In the genomic region with DNA sequence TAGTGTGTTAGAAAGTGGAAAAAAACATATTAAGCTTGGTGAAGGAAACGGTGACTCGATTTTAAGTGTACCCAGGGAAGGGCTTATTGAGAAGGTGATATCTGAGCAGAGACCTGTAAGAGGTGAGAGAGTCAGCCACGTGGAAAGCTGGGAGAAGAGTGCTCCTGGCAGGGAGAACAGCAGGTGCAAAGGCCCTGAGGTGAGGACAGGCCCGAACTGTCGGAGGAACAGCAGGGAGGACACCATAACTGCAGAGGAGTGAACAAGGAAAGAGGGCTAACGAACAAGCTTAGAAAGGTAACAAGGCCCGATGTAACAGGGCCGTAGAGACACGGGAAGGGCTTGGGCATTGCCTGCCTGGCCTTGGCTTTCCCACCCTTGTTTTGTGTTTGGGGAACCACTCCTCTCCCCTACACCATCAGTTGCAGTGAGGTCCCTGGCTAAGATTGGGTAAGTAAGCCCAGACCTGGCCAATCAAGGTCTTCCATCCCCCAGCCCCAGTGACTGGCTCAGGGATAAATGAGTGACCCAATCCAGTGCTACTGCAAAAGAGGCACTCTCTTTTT, we compare ENCODE assay signal across 28 cellular contexts. TPM values are rescaled to one million over a fixed set of nuclear protein-coding genes. Genes with fewer than 3 reads are reported as not detected.
DNase-seq lines count a peak whose midpoint lies in the region; ATAC-seq and TF ChIP-seq lines count a peak whose summit lies in the region.
"Had no signal": no experiment of that assay in that cellular context is flagged by ENCODE, and none has a peak within 500 bp of the region (broad histone marks: within the 10 kb centered on the region; RNA-seq: fewer than 3 reads in every experiment).

No MANE protein-coding gene starts in this region.

- H3K27me3 Mint-ChIP-seq in brain, result peaks cover 28% of the 10 kb centered on the region
- H3K27me3 Mint-ChIP-seq in neural progenitor cell (ENCODE audit: insufficient read depth, low read depth), result peaks cover 35% of the 10 kb centered on the region
- peaks cover 27% of the 10 kb centered on the region for H3K27me3 Mint-ChIP-seq in activated T-helper 2 cell treated with anti-CD3 and anti-CD28 coated beads, Interferon-gamma antibody, Interleukin-2, Interleukin-4, amounts not matched to agents 10 μg/mL and 5 μg/mL and 100 μg/mL, durations not matched to agents 14 hours and 24 hours and 36 hours (ENCODE audit: low read depth)

- H3K27ac Mint-ChIP-seq in brain (no peak overlapping the region), neural progenitor cell (peak overlapping the region; percentile 3)
- no peak overlapping the region for H3K27ac Mint-ChIP-seq in activated T-helper 2 cell treated with anti-CD3 and anti-CD28 coated beads, Interferon-gamma antibody, Interleukin-2, Interleukin-4, amounts not matched to agents 10 μg/mL and 5 μg/mL and 100 μg/mL, durations not matched to agents 14 hours and 24 hours and 36 hours
- H3K27ac Mint-ChIP-seq: activated CD4-positive, alpha-beta T cell treated with anti-CD3 and anti-CD28 coated beads for 36 hours; activated CD8-positive, alpha-beta T cell treated with anti-CD3 and anti-CD28 coated beads, Interleukin-2, amount 10 ng/mL, durations not matched to agents 7 days and 5 days; activated T-helper 17 cell treated with anti-CD3 and anti-CD28 coated beads, Interleukin-2, amount 50 U/mL, for 72 hours had no signal

- H3K9ac ChIP-seq in HCT116 (ENCODE audit: low read length) (no peak overlapping the region), neural progenitor cell (no peak overlapping the region)

- no peaks in the 10 kb centered on the region for H4K20me1 ChIP-seq in HCT116 (ENCODE audit: insufficient read depth)
- no peaks in the 10 kb centered on the region for H4K20me1 ChIP-seq in neural progenitor cell (ENCODE audit: low read depth)

- no peaks in the 10 kb centered on the region for H3K36me3 ChIP-seq in HCT116 (ENCODE audit: control insufficient read depth in 1 of 2, insufficient read depth in 2 of 2, low read length in 2 of 2)
- H3K36me3 ChIP-seq in neural progenitor cell, result no peaks in the 10 kb centered on the region
- H3K36me3 ChIP-seq: heart right ventricle, ovary, suprapubic skin had no signal

- RAD21 ChIA-PET in HCT116 (lab: Charles Lee; ENCODE audit: low non-redundant PET in 1 of 2, low total read pairs in 2 of 2, uncharacterized antibody in 2 of 2, unreplicated experiment in 2 of 2), result no interaction called here

- H3K27ac ChIP-seq in HCT116 (ENCODE audit: low read depth, low read length) (no peak overlapping the region), neural progenitor cell (no peak overlapping the region)
- H3K27ac ChIP-seq: C4-2B, esophagus squamous epithelium, foreskin keratinocyte, heart right ventricle, ovary, skin epidermis, suprapubic skin had no signal

- intact Hi-C loops in HCT116 (cut with micrococcal nuclease), result no loop called here
- intact Hi-C loops in activated T-helper 2 cell treated with anti-CD3 and anti-CD28 coated beads, Interferon-gamma antibody, Interleukin-2, Interleukin-4, amounts not matched to agents 10 μg/mL and 5 μg/mL and 100 μg/mL, durations not matched to agents 14 hours and 24 hours and 36 hours (cut with micrococcal nuclease), result loop anchor here (10.0 kb wide), 1 partner anchor 139 kb away; no protein-coding TSS in a partner anchor

- no peaks in the 10 kb centered on the region for H3K27me3 ChIP-seq in HCT116 (ENCODE audit: insufficient read depth, low read length)
- peaks cover 56% of the 10 kb centered on the region for H3K27me3 ChIP-seq in neural progenitor cell
- H3K27me3 ChIP-seq: ovary had no signal

- H3K9me2 ChIP-seq in HCT116 (ENCODE audit: insufficient read depth), result no peaks in the 10 kb centered on the region

- H3K4me2 ChIP-seq in HCT116 (ENCODE audit: low read length), result no peak overlapping the region
- no peak overlapping the region for H3K4me2 ChIP-seq in neural progenitor cell

- TF ChIP-seq CTCF in HCT116 (IDR thresholded peaks at IDR 0.05 in 2 of 3, conservative IDR thresholded peaks at IDR 0.05 in 1 of 3; ENCODE audit: borderline replicate concordance in 1 of 3, insufficient read depth in 1 of 3, low read depth in 2 of 3, low read length in 2 of 3) (no peak), brain (conservative IDR thresholded peaks at IDR 0.05) (no peak), neural progenitor cell (IDR thresholded peaks at IDR 0.05) (no peak)

- H2AFZ ChIP-seq in HCT116 (ENCODE audit: low read depth, low read length, poor library complexity, severe bottlenecking) (peak overlapping the region; percentile 61), neural progenitor cell (replicated peaks) (no peak overlapping the region)

- peaks cover 4% of the 10 kb centered on the region for H3K4me1 Mint-ChIP-seq in brain
- H3K4me1 Mint-ChIP-seq in neural progenitor cell, result peaks cover 11% of the 10 kb centered on the region
- H3K4me1 Mint-ChIP-seq in activated T-helper 2 cell treated with anti-CD3 and anti-CD28 coated beads, Interferon-gamma antibody, Interleukin-2, Interleukin-4, amounts not matched to agents 10 μg/mL and 5 μg/mL and 100 μg/mL, durations not matched to agents 14 hours and 24 hours and 36 hours (ENCODE audit: low read depth), result peaks cover 2% of the 10 kb centered on the region

- H3K36me3 Mint-ChIP-seq in brain (no peaks in the 10 kb centered on the region), neural progenitor cell (no peaks in the 10 kb centered on the region)
- H3K36me3 Mint-ChIP-seq in activated T-helper 2 cell treated with anti-CD3 and anti-CD28 coated beads, Interferon-gamma antibody, Interleukin-2, Interleukin-4, amounts not matched to agents 10 μg/mL and 5 μg/mL and 100 μg/mL, durations not matched to agents 14 hours and 24 hours and 36 hours (ENCODE audit: low read depth), result no peaks in the 10 kb centered on the region

- no peak for TF ChIP-seq POLR2A in HCT116 (IDR thresholded peaks at IDR 0.05; ENCODE audit: borderline replicate concordance, extremely low read depth, insufficient read depth, insufficient read length)

- H3K9me3 Mint-ChIP-seq in brain (peaks cover 0 to 14% (median 0%) of the 10 kb centered on the region in 5 experiments), neural progenitor cell (no peaks in the 10 kb centered on the region)
- H3K9me3 Mint-ChIP-seq in activated T-helper 2 cell treated with anti-CD3 and anti-CD28 coated beads, Interferon-gamma antibody, Interleukin-2, Interleukin-4, amounts not matched to agents 10 μg/mL and 5 μg/mL and 100 μg/mL, durations not matched to agents 14 hours and 24 hours and 36 hours, result no peaks in the 10 kb centered on the region
- H3K9me3 Mint-ChIP-seq: activated T-helper 17 cell treated with anti-CD3 and anti-CD28 coated beads, Interleukin-2, amount 50 U/mL, for 72 hours had no signal

- no peaks in the 10 kb centered on the region for H3K9me3 ChIP-seq in HCT116 (ENCODE audit: control insufficient read depth in 1 of 2, insufficient read depth in 1 of 2, low read depth in 1 of 2, low read length in 2 of 2)
- no peaks in the 10 kb centered on the region for H3K9me3 ChIP-seq in neural progenitor cell (ENCODE audit: low read depth)
- H3K9me3 ChIP-seq: esophagus squamous epithelium, heart right ventricle, ovary, suprapubic skin had no signal

- DNase-seq in HCT116 (ENCODE audit: low read depth, low spot score) (no peak), neural progenitor cell (ENCODE audit: low spot score) (no peak), DMS153 treated with DMSO at 0.1 percent for 48 hours (lab: John Stamatoyannopoulos, UW; ENCODE audit: unreplicated experiment) (no peak), DMS153 (lab: John Stamatoyannopoulos, UW) (no peak)
- DNase-seq in activated T-helper 2 cell treated with anti-CD3 and anti-CD28 coated beads, Interferon-gamma antibody, Interleukin-2, Interleukin-4, amounts not matched to agents 10 μg/mL and 5 μg/mL and 100 μg/mL, durations not matched to agents 14 hours and 24 hours and 36 hours (ENCODE audit: low spot score), result no peak
- DNase-seq: activated CD4-positive, alpha-beta T cell treated with anti-CD3 and anti-CD28 coated beads for 36 hours; activated CD8-positive, alpha-beta T cell treated with anti-CD3 and anti-CD28 coated beads, Interleukin-2, amount 10 ng/mL, durations not matched to agents 7 days and 5 days; activated naive CD4-positive, alpha-beta T cell treated with anti-CD3 and anti-CD28 coated beads, Interleukin-2, amount 50 U/mL, for 16 hours; amygdala; esophagus squamous epithelium; foreskin keratinocyte; heart right ventricle; MM.1S; NCI-H1930; NCI-H2171 treated with DMSO at 0.1 percent for 48 hours; NCI-H510A; ovary; stimulated activated naive CD4-positive, alpha-beta T cell had no signal

- CTCF ChIA-PET in HCT116 (lab: Charles Lee), result interaction anchor here (1.0 to 1.2 kb wide), 2 partner anchors 36 to 156 kb away, joined by 3 read pairs; no protein-coding TSS in a partner anchor

- H3K4me3 Mint-ChIP-seq in brain (peak overlapping the region in 4 of 5 experiments; percentile 30 to 63 (median 58)), neural progenitor cell (peak overlapping the region; percentile 60)
- H3K4me3 Mint-ChIP-seq in activated T-helper 2 cell treated with anti-CD3 and anti-CD28 coated beads, Interferon-gamma antibody, Interleukin-2, Interleukin-4, amounts not matched to agents 10 μg/mL and 5 μg/mL and 100 μg/mL, durations not matched to agents 14 hours and 24 hours and 36 hours (ENCODE audit: low read depth), result no peak overlapping the region
- H3K4me3 Mint-ChIP-seq: activated CD4-positive, alpha-beta T cell treated with anti-CD3 and anti-CD28 coated beads for 36 hours; activated CD8-positive, alpha-beta T cell treated with anti-CD3 and anti-CD28 coated beads, Interleukin-2, amount 10 ng/mL, durations not matched to agents 7 days and 5 days had no signal

- H3K79me2 ChIP-seq in HCT116 (ENCODE audit: insufficient read depth, low read length) (no peaks in the 10 kb centered on the region), neural progenitor cell (ENCODE audit: low read depth) (no peaks in the 10 kb centered on the region)

- no TSS peak for BruUV-seq in HCT116 (replicated peaks; lab: Mats Ljungman, UMichigan)

- H3F3A ChIP-seq in neural progenitor cell (ENCODE audit: low read depth), result peaks cover 11% of the 10 kb centered on the region

- POLR2A ChIA-PET in HCT116 (lab: Charles Lee), result interaction anchor here (0.9 kb wide), 1 partner anchor 46 kb away, joined by 3 read pairs; no protein-coding TSS in a partner anchor

- no peak for ATAC-seq in HCT116
- ATAC-seq: activated CD4-positive, alpha-beta T cell treated with anti-CD3 and anti-CD28 coated beads for 36 hours; activated CD8-positive, alpha-beta T cell treated with anti-CD3 and anti-CD28 coated beads, Interleukin-2, amount 10 ng/mL, durations not matched to agents 7 days and 5 days; activated T-helper 17 cell treated with anti-CD3 and anti-CD28 coated beads, Interleukin-2, amount 50 U/mL, for 72 hours; foreskin keratinocyte; heart right ventricle had no signal

- H3K4me1 ChIP-seq in HCT116 (ENCODE audit: control insufficient read depth in 1 of 2, insufficient read depth in 2 of 2, low read length in 2 of 2) (peaks cover 0 to 12% of the 10 kb centered on the region in 2 experiments; a peak in 2 of 4 replicates), neural progenitor cell (no peaks in the 10 kb centered on the region)
- H3K4me1 ChIP-seq: foreskin keratinocyte had no signal

- H3K4me3 ChIP-seq in HCT116 (replicated peaks in 1 of 2; ENCODE audit: low read depth in 1 of 2, low read length in 2 of 2) (no peak overlapping the region), neural progenitor cell (no peak overlapping the region)
- H3K4me3 ChIP-seq: esophagus squamous epithelium, heart right ventricle, ovary, skin epidermis, suprapubic skin had no signal

- TF ChIP-seq RAD21 in HCT116 (IDR thresholded peaks at IDR 0.05; ENCODE audit: low read depth), result no peak

RNA-seq across cellular contexts. Expression of gene ATP4A, which starts 7.3 kb away (rescaled TPM):
- 0.27 TPM for total RNA-seq in HCT116 (2021; ENCODE audit: unreplicated experiment)
- 0.30 TPM in 2 replicates for polyA plus RNA-seq in HCT116 (2012)
- polyA plus RNA-seq in brain (ENCODE audit: insufficient read depth, low read depth, low replicate concordance), result not detected
- total RNA-seq in neural progenitor cell (ENCODE audit: low replicate concordance), result 0.12 TPM in 1 of 2 replicates, not detected in the other
- total RNA-seq in activated T-helper 2 cell treated with anti-CD3 and anti-CD28 coated beads, Interferon-gamma antibody, Interleukin-2, Interleukin-4, amounts not matched to agents 10 μg/mL and 5 μg/mL and 100 μg/mL, durations not matched to agents 14 hours and 24 hours and 36 hours, result not detected in 2 replicates
- total RNA-seq: activated CD4-positive, alpha-beta T cell treated with anti-CD3 and anti-CD28 coated beads for 36 hours; activated CD8-positive, alpha-beta T cell treated with anti-CD3 and anti-CD28 coated beads, Interleukin-2, amount 10 ng/mL, durations not matched to agents 7 days and 5 days; activated T-helper 17 cell treated with anti-CD3 and anti-CD28 coated beads, Interleukin-2, amount 50 U/mL, for 72 hours; Daoy; foreskin keratinocyte; heart right ventricle; kidney epithelial cell; lower leg skin; ovary; renal cortical epithelial cell; suprapubic skin; ureter had no signal
- polyA plus RNA-seq: foreskin keratinocyte, heart right ventricle had no signal

RNA-seq across cellular contexts. Expression of gene TMEM147, which starts 10.7 kb away (rescaled TPM):
- total RNA-seq in HCT116 (2021; ENCODE audit: unreplicated experiment), result 128 TPM
- 192 and 211 TPM in 2 replicates for polyA plus RNA-seq in HCT116 (2012)
- 89.8 TPM for polyA plus RNA-seq in brain (ENCODE audit: insufficient read depth, low read depth, low replicate concordance)
- total RNA-seq in neural progenitor cell (ENCODE audit: low replicate concordance), result 57.8 and 81.7 TPM in 2 replicates
- total RNA-seq in activated T-helper 2 cell treated with anti-CD3 and anti-CD28 coated beads, Interferon-gamma antibody, Interleukin-2, Interleukin-4, amounts not matched to agents 10 μg/mL and 5 μg/mL and 100 μg/mL, durations not matched to agents 14 hours and 24 hours and 36 hours, result 121 and 122 TPM in 2 replicates

RNA-seq across cellular contexts. Expression of gene GAPDHS, which starts 22.9 kb away (rescaled TPM):
- total RNA-seq in HCT116 (2021; ENCODE audit: unreplicated experiment), result not detected
- 0.09 TPM in 1 of 2 replicates, not detected in the other for polyA plus RNA-seq in HCT116 (2012)
- not detected for polyA plus RNA-seq in brain (ENCODE audit: insufficient read depth, low read depth, low replicate concordance)
- not detected in 2 replicates for total RNA-seq in neural progenitor cell (ENCODE audit: low replicate concordance)
- not detected in 2 replicates for total RNA-seq in activated T-helper 2 cell treated with anti-CD3 and anti-CD28 coated beads, Interferon-gamma antibody, Interleukin-2, Interleukin-4, amounts not matched to agents 10 μg/mL and 5 μg/mL and 100 μg/mL, durations not matched to agents 14 hours and 24 hours and 36 hours
- total RNA-seq: activated CD4-positive, alpha-beta T cell treated with anti-CD3 and anti-CD28 coated beads for 36 hours; activated CD8-positive, alpha-beta T cell treated with anti-CD3 and anti-CD28 coated beads, Interleukin-2, amount 10 ng/mL, durations not matched to agents 7 days and 5 days; activated T-helper 17 cell treated with anti-CD3 and anti-CD28 coated beads, Interleukin-2, amount 50 U/mL, for 72 hours; Daoy; esophagus squamous epithelium; foreskin keratinocyte; heart right ventricle; kidney epithelial cell; ovary; renal cortical epithelial cell; ureter had no signal
- polyA plus RNA-seq: foreskin keratinocyte, heart right ventricle, ovary had no signal

RNA-seq across cellular contexts. Expression of gene SBSN, which starts 28.0 kb away (rescaled TPM):
- total RNA-seq in HCT116 (2021; ENCODE audit: unreplicated experiment), result 0.66 TPM
- polyA plus RNA-seq in HCT116 (2012), result 0.17 and 0.23 TPM in 2 replicates
- polyA plus RNA-seq in brain (ENCODE audit: insufficient read depth, low read depth, low replicate concordance), result not detected
- total RNA-seq in neural progenitor cell (ENCODE audit: low replicate concordance), result not detected in 2 replicates
- not detected in 2 replicates for total RNA-seq in activated T-helper 2 cell treated with anti-CD3 and anti-CD28 coated beads, Interferon-gamma antibody, Interleukin-2, Interleukin-4, amounts not matched to agents 10 μg/mL and 5 μg/mL and 100 μg/mL, durations not matched to agents 14 hours and 24 hours and 36 hours
- total RNA-seq: activated CD4-positive, alpha-beta T cell treated with anti-CD3 and anti-CD28 coated beads for 36 hours; activated CD8-positive, alpha-beta T cell treated with anti-CD3 and anti-CD28 coated beads, Interleukin-2, amount 10 ng/mL, durations not matched to agents 7 days and 5 days; activated T-helper 17 cell treated with anti-CD3 and anti-CD28 coated beads, Interleukin-2, amount 50 U/mL, for 72 hours; heart right ventricle; kidney epithelial cell; ovary; ureter had no signal
- polyA plus RNA-seq: ovary had no signal

RNA-seq across cellular contexts. Expression of gene PMIS2, which starts 29.9 kb away (rescaled TPM):
- total RNA-seq in HCT116 (2021; ENCODE audit: unreplicated experiment), result not detected
- not detected in 2 replicates for polyA plus RNA-seq in HCT116 (2012)
- not detected for polyA plus RNA-seq in brain (ENCODE audit: insufficient read depth, low read depth, low replicate concordance)
- 0.34 TPM in 1 of 2 replicates, not detected in the other for total RNA-seq in neural progenitor cell (ENCODE audit: low replicate concordance)
- not detected in 2 replicates for total RNA-seq in activated T-helper 2 cell treated with anti-CD3 and anti-CD28 coated beads, Interferon-gamma antibody, Interleukin-2, Interleukin-4, amounts not matched to agents 10 μg/mL and 5 μg/mL and 100 μg/mL, durations not matched to agents 14 hours and 24 hours and 36 hours
- total RNA-seq: activated CD4-positive, alpha-beta T cell treated with anti-CD3 and anti-CD28 coated beads for 36 hours; activated CD8-positive, alpha-beta T cell treated with anti-CD3 and anti-CD28 coated beads, Interleukin-2, amount 10 ng/mL, durations not matched to agents 7 days and 5 days; activated T-helper 17 cell treated with anti-CD3 and anti-CD28 coated beads, Interleukin-2, amount 50 U/mL, for 72 hours; Daoy; esophagus squamous epithelium; foreskin keratinocyte; heart right ventricle; kidney epithelial cell; lower leg skin; ovary; renal cortical epithelial cell; suprapubic skin; ureter had no signal
- polyA plus RNA-seq: foreskin keratinocyte, heart right ventricle, ovary had no signal
